ENCODE assay signal across 15 cellular contexts in genomic region chr19:37243206-37243632, GRCh38.
"Had no signal": no experiment of that assay in that cellular context is flagged by ENCODE, and none has a peak within 500 bp of the region (broad histone marks: within the 10 kb centered on the region; RNA-seq: fewer than 3 reads in every experiment).

No MANE protein-coding gene starts in this region.

- DNase-seq: activated CD4-positive, alpha-beta T cell treated with anti-CD3 and anti-CD28 coated beads, Interleukin-2, amount 10 ng/mL, durations not matched to agents 7 days and 5 days; activated CD8-positive, alpha-beta memory T cell treated with anti-CD3 and anti-CD28 coated beads, Interleukin-2, amount 50 U/mL, for 48 hours; activated gamma-delta T cell; activated T-cell treated with anti-CD3 and anti-CD28 coated beads, Interleukin-2, amount 50 U/mL, for 72 hours; amygdala; brain microvascular endothelial cell; dermis blood vessel endothelial cell; gastrocnemius medialis; islet precursor cell; nephron progenitor cell; right cardiac atrium; T-helper 9 cell; testis; upper lobe of right lung had no signal

- H3K9me3 ChIP-seq: prostate gland, testis had no signal

- H3K27me3 ChIP-seq: brain microvascular endothelial cell, testis, upper lobe of right lung had no signal

- H3K27ac ChIP-seq: brain microvascular endothelial cell, gastrocnemius medialis, prostate gland, testis, upper lobe of right lung had no signal

- H3K4me3 ChIP-seq: prostate gland, testis, upper lobe of right lung had no signal

- H3K4me1 ChIP-seq: gastrocnemius medialis, prostate gland, testis, upper lobe of right lung had no signal
